Comparison of ENCODE assay signal across 6 cellular contexts in the genomic region with DNA sequence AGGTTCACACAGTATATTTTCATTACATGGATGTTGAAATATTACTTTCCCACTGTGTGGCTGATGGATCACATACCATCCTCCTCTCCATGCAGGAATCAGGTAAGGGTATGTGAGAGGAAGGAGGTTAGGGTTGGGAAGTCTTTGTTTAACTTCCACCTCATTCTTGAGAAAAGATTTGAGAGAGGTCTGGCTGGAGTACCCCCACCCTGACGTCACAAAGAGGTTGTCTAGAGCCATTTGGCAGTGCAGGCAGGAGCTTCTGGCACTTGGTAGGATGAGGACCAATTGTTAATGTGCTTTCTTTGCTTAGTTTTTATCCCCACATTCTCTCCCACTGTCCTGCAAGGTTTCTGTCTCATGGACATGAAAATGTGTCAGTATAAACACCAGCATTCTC.
"Had no signal": no experiment of that assay in that cellular context is flagged by ENCODE, and none has a peak within 500 bp of the region (broad histone marks: within the 10 kb centered on the region; RNA-seq: fewer than 3 reads in every experiment).

No MANE protein-coding gene starts in this region.

- H3K4me1 Mint-ChIP-seq: IgD-negative memory B cell had no signal

- FAIRE-seq: HTR-8/SVneo, K562 had no signal

- DNase-seq: IMR-90, KBM-7 had no signal

- H3K27ac ChIP-seq: HL-60 had no signal

- H3K27ac Mint-ChIP-seq: IgD-negative memory B cell had no signal

- ATAC-seq: K562 had no signal

- H3K4me3 ChIP-seq: K562 had no signal

- H3K27me3 Mint-ChIP-seq: IgD-negative memory B cell had no signal

- H3K36me3 Mint-ChIP-seq: IgD-negative memory B cell had no signal
